Comparison of ENCODE assay signal across 3 cellular contexts in genomic region chr7:79312022-79312421, GRCh38.
"Had no signal": no experiment of that assay in that cellular context is flagged by ENCODE, and none has a peak within 500 bp of the region (broad histone marks: within the 10 kb centered on the region; RNA-seq: fewer than 3 reads in every experiment).

No MANE protein-coding gene starts in this region.

- DNase-seq: GDM1, GF-D8 had no signal

- H3K4me3 ChIP-seq: GM12878 had no signal

- ATAC-seq: GM12878 had no signal
